8 cellular contexts compared by ENCODE assay signal in genomic region chr2:230226090-230226551, GRCh38. TPM values are rescaled to one million over a fixed set of nuclear protein-coding genes. Genes with fewer than 3 reads are reported as not detected.
DNase-seq lines count a peak whose midpoint lies in the region; ATAC-seq and TF ChIP-seq lines count a peak whose summit lies in the region.

No MANE protein-coding gene starts in this region.

- peak; percentile 38 for DNase-seq in central memory CD4-positive, alpha-beta T cell
- no peak for DNase-seq in BE2C
- no peak for DNase-seq in NCI-H146 (lab: John Stamatoyannopoulos, UW)
- no peak for DNase-seq in lower leg skin (ENCODE audit: low spot score in 2 of 2)
- no peak for DNase-seq in kidney tubule cell (ENCODE audit: low spot score)

- no peaks in the 10 kb centered on the region for H3K4me1 ChIP-seq in BE2C

- no peaks in the 10 kb centered on the region for H3K9me3 ChIP-seq in BE2C

- H3K4me3 ChIP-seq in GM08714 (ENCODE audit: low read length) = peak overlapping the region; percentile 67
- no peak overlapping the region for H3K4me3 ChIP-seq in BE2C (ENCODE audit: low read depth, low read length)
- no peak overlapping the region for H3K4me3 ChIP-seq in lower leg skin (ENCODE audit: low read depth, poor library complexity, severe bottlenecking)

- no peaks in the 10 kb centered on the region for H3K36me3 ChIP-seq in BE2C

- 82 to 83% methylated on average over 3 of the region's 3 CpGs for WGBS in lower leg skin, 2 donors

- intact Hi-C loops in lower leg skin (cut with DNase I; ENCODE audit: low total_unique reads) = no loop called here

- no peak for TF ChIP-seq POLR2A in lower leg skin (IDR thresholded peaks at IDR 0.05)

- peaks cover 3% of the 10 kb centered on the region for H3K27me3 ChIP-seq in BE2C

- TF ChIP-seq CTCF in BE2C (IDR thresholded peaks at IDR 0.05; ENCODE audit: low read depth, low read length) (no peak), lower leg skin (IDR thresholded peaks at IDR 0.05) (no peak)

- ATAC-seq in GM21390 (IDR thresholded peaks at IDR 0.05; ENCODE audit: unreplicated experiment) = peak; percentile 81
- ATAC-seq in HG03520 (IDR thresholded peaks at IDR 0.05; ENCODE audit: unreplicated experiment) = peak; percentile 62

RNA-seq across cellular contexts. Expression of gene SP140, which starts 0.6 kb away (rescaled TPM):
- 0.39 TPM for polyA plus RNA-seq in BE2C (2012; ENCODE audit: insufficient read depth, insufficient read length, low read depth)
- 1 to 10 TPM in 3 of 4 donors, not detected in 1; 1.3 to 2.4 (median 1.4) TPM for total RNA-seq in lower leg skin

RNA-seq across cellular contexts. Expression of gene SP110, which starts 6.3 kb away (rescaled TPM):
- polyA plus RNA-seq in BE2C (2012; ENCODE audit: insufficient read depth, insufficient read length, low read depth) = not detected
- 10 to 100 TPM; 12.9 to 23.8 (median 19.1) TPM for total RNA-seq in lower leg skin
